ENCODE assay signal across 7 cellular contexts in genomic region chr11:110601941-110602340, GRCh38.
"Had no signal": no experiment of that assay in that cellular context is flagged by ENCODE, and none has a peak within 500 bp of the region (broad histone marks: within the 10 kb centered on the region; RNA-seq: fewer than 3 reads in every experiment).

No MANE protein-coding gene starts in this region.

- ATAC-seq: GM23338, HCT116, K562 had no signal

- H3K4me1 ChIP-seq: HAP-1 had no signal

- H3K4me1 Mint-ChIP-seq: GM23338 had no signal

- DNase-seq: HFFc6, IMR-90, KG1 had no signal

- H3K9me3 Mint-ChIP-seq: HFFc6 had no signal

- H3K9me3 ChIP-seq: HAP-1 had no signal

- H3K4me3 Mint-ChIP-seq: GM23338, HFFc6 had no signal

- H2AFZ ChIP-seq: GM23338 had no signal

- H3K27ac Mint-ChIP-seq: GM23338, HFFc6 had no signal

- H3K4me2 ChIP-seq: GM23338 had no signal
